In genomic region chr12:49809369-49810158, GRCh38 we compare ENCODE assay signal across 12 cellular contexts. TPM values are rescaled to one million over a fixed set of nuclear protein-coding genes. Genes with fewer than 3 reads are reported as not detected.
A peak's percentile ranks its signal among the peaks of the same experiment; 100 is the strongest.
DNase-seq lines count a peak whose midpoint lies in the region; ATAC-seq and TF ChIP-seq lines count a peak whose summit lies in the region.
"Had no signal": no experiment of that assay in that cellular context is flagged by ENCODE, and none has a peak within 500 bp of the region (broad histone marks: within the 10 kb centered on the region; RNA-seq: fewer than 3 reads in every experiment).

No MANE protein-coding gene starts in this region.

- H3K4me3 Mint-ChIP-seq in WTC11: peak overlapping the region; percentile 5; the same call in 1 of the 2 replicates
- no peak overlapping the region for H3K4me3 Mint-ChIP-seq in progenitor cell of endocrine pancreas (ENCODE audit: low read depth)
- H3K4me3 Mint-ChIP-seq: activated T-cell treated with anti-CD3 and anti-CD28 coated beads, Interleukin-2, amount 50 U/mL, for 72 hours; naive thymus-derived CD4-positive, alpha-beta T cell had no signal

- H3K36me3 Mint-ChIP-seq in WTC11: peaks cover 3% of the 10 kb centered on the region; the same call in 1 of the 2 replicates
- peaks cover 10% of the 10 kb centered on the region for H3K36me3 Mint-ChIP-seq in progenitor cell of endocrine pancreas (ENCODE audit: insufficient read depth)

- CTCF ChIA-PET in WTC11 (lab: Charles Lee): interaction anchor here (0.9 to 2.5 kb wide), 8 partner anchors 11 to 261 kb away, joined by 3 to 13 read pairs (median 5); partner anchors contain the start of genes NCKAP5L and TMBIM6

- POLR2A ChIA-PET in WTC11 (lab: Charles Lee): interaction anchor here (1.9 to 2.2 kb wide), 3 partner anchors 11 to 19 kb away, joined by 5 to 7 read pairs (median 5); partner anchors contain the start of gene NCKAP5L

- DNase-seq in AG10803 (ENCODE audit: low read depth): peak; percentile 58
- no peak for DNase-seq in WTC11 (ENCODE audit: low spot score)
- DNase-seq in left ventricle myocardium superior: peak; percentile 76
- no peak for DNase-seq in progenitor cell of endocrine pancreas (ENCODE audit: low spot score, unreplicated experiment)
- DNase-seq in stimulated activated CD4-positive, alpha-beta T cell treated with anti-CD3 and anti-CD28 coated beads, Interleukin-15, amount 100 ng/mL, for 24 hours: no peak
- DNase-seq in GM19240 (ENCODE audit: insufficient read length, low spot score): no peak
- no peak for DNase-seq in DMS53 (lab: John Stamatoyannopoulos, UW)
- DNase-seq: activated T-cell treated with anti-CD3 and anti-CD28 coated beads, Interleukin-2, amount 50 U/mL, for 72 hours; erythroblast; naive thymus-derived CD4-positive, alpha-beta T cell; NCI-H226 had no signal

- H3K9me3 Mint-ChIP-seq in WTC11: no peaks in the 10 kb centered on the region
- no peaks in the 10 kb centered on the region for H3K9me3 Mint-ChIP-seq in progenitor cell of endocrine pancreas (ENCODE audit: low read depth)
- H3K9me3 Mint-ChIP-seq: activated T-cell treated with anti-CD3 and anti-CD28 coated beads, Interleukin-2, amount 50 U/mL, for 72 hours; naive thymus-derived CD4-positive, alpha-beta T cell had no signal

- no peak overlapping the region for H3K4me3 ChIP-seq in AG10803 (ENCODE audit: low read length)

- H3K27me3 Mint-ChIP-seq in WTC11 (ENCODE audit: low read depth): no peaks in the 10 kb centered on the region
- no peaks in the 10 kb centered on the region for H3K27me3 Mint-ChIP-seq in progenitor cell of endocrine pancreas
- H3K27me3 Mint-ChIP-seq: naive thymus-derived CD4-positive, alpha-beta T cell had no signal

- peaks cover 42% of the 10 kb centered on the region for H3K4me1 Mint-ChIP-seq in WTC11
- peaks cover 8% of the 10 kb centered on the region for H3K4me1 Mint-ChIP-seq in progenitor cell of endocrine pancreas (ENCODE audit: low read depth)

- H3K27ac Mint-ChIP-seq in WTC11 (peak overlapping the region; percentile 88), progenitor cell of endocrine pancreas (peak overlapping the region; percentile 74)
- H3K27ac Mint-ChIP-seq: activated T-cell treated with anti-CD3 and anti-CD28 coated beads, Interleukin-2, amount 50 U/mL, for 72 hours had no signal

- ATAC-seq in WTC11 (peak; percentile 54), left ventricle myocardium superior (peak; percentile 79), GM18502 (IDR thresholded peaks at IDR 0.05; ENCODE audit: poor library complexity, unreplicated experiment) (no peak)
- ATAC-seq: activated T-cell treated with anti-CD3 and anti-CD28 coated beads, Interleukin-2, amount 50 U/mL, for 72 hours; naive thymus-derived CD4-positive, alpha-beta T cell had no signal

- TF ChIP-seq CTCF in AG10803 (conservative IDR thresholded peaks at IDR 0.05; ENCODE audit: low read length) (no peak), WTC11 (IDR thresholded peaks at IDR 0.05) (no peak), progenitor cell of endocrine pancreas (IDR thresholded peaks at IDR 0.05; ENCODE audit: unreplicated experiment) (no peak)

- intact Hi-C loops in left ventricle myocardium superior (cut with micrococcal nuclease): no loop called here

TF ChIP-seq in WTC11, 78 proteins besides CTCF, POLR2A, EP300 and RAD21:
- TF ChIP-seq ELF4 (CRISPR knock-in tag; IDR thresholded peaks at IDR 0.05; ENCODE audit: low read depth) (no peak), ZNF532 (CRISPR knock-in tag; IDR thresholded peaks at IDR 0.05; ENCODE audit: borderline replicate concordance) (no peak)

RNA-seq across cellular contexts. Expression of gene NCKAP5L, which starts 18.6 kb away (rescaled TPM):
- total RNA-seq in WTC11 (2021): 22.1 to 27.8 TPM (median 22.4 TPM) in 3 replicates
- 32.3 TPM for total RNA-seq in left ventricle myocardium superior
- 33.4 and 34.5 TPM in 2 replicates for total RNA-seq in progenitor cell of endocrine pancreas

RNA-seq across cellular contexts. Expression of gene BCDIN3D, which starts 33.3 kb away (rescaled TPM):
- total RNA-seq in WTC11 (2021) (1.6 to 3.2 TPM (median 2.4 TPM) in 3 replicates), left ventricle myocardium superior (2.7 TPM), progenitor cell of endocrine pancreas (6.1 and 7.3 TPM in 2 replicates)

Comparison
In these comparisons a context has a peak if more than half of its experiments do, and no peak if none do; other contexts are left out.
1. DNase-seq: peak in AG10803 (single experiment) and left ventricle myocardium superior (single experiment); none in WTC11 (single experiment), progenitor cell of endocrine pancreas (single experiment), stimulated activated CD4-positive, alpha-beta T cell treated with anti-CD3 and anti-CD28 coated beads, Interleukin-15, amount 100 ng/mL, for 24 hours (single experiment), GM19240 (single experiment) and DMS53 (single experiment).